Comparison of ENCODE assay signal across 14 cellular contexts in genomic region chr3:121642601-121643314, GRCh38. TPM values are rescaled to one million over a fixed set of nuclear protein-coding genes. Genes with fewer than 3 reads are reported as not detected.
"Had no signal": no experiment of that assay in that cellular context is flagged by ENCODE, and none has a peak within 500 bp of the region (broad histone marks: within the 10 kb centered on the region; RNA-seq: fewer than 3 reads in every experiment).

No MANE protein-coding gene starts in this region.

- H3K4me1 ChIP-seq: lower lobe of right lung, SJCRH30 had no signal

- H3K27ac ChIP-seq: adrenal gland, lower lobe of right lung, SJCRH30 had no signal

- H3K4me3 Mint-ChIP-seq: dendritic cell treated with granulocyte-macrophage colony-stimulating factor and Interleukin-4, amounts not matched to agents 40 ng/mL and 50 ng/mL, for 4 days; naive B cell; T-helper 2 cell treated with Interferon-gamma antibody and Interleukin-4, amounts not matched to agents 5 μg/mL and 100 μg/mL, for 36 hours; type B pancreatic cell had no signal

- H3K27me3 Mint-ChIP-seq: dendritic cell treated with granulocyte-macrophage colony-stimulating factor and Interleukin-4, amounts not matched to agents 40 ng/mL and 50 ng/mL, for 4 days; naive B cell; type B pancreatic cell had no signal

- H3K36me3 ChIP-seq: right atrium auricular region, SJCRH30 had no signal

- H3K4me3 ChIP-seq: adrenal gland, lower lobe of right lung, right atrium auricular region, SJCRH30 had no signal

- H3K9me3 Mint-ChIP-seq: dendritic cell treated with granulocyte-macrophage colony-stimulating factor and Interleukin-4, amounts not matched to agents 40 ng/mL and 50 ng/mL, for 4 days; naive B cell; T-helper 2 cell treated with Interferon-gamma antibody and Interleukin-4, amounts not matched to agents 5 μg/mL and 100 μg/mL, for 36 hours; type B pancreatic cell had no signal

- H3K9me3 ChIP-seq: adrenal gland, lower lobe of right lung, right atrium auricular region, SJCRH30 had no signal

- H3K27ac Mint-ChIP-seq: dendritic cell treated with granulocyte-macrophage colony-stimulating factor and Interleukin-4, amounts not matched to agents 40 ng/mL and 50 ng/mL, for 4 days; T-helper 2 cell treated with Interferon-gamma antibody and Interleukin-4, amounts not matched to agents 5 μg/mL and 100 μg/mL, for 36 hours; type B pancreatic cell had no signal

- ATAC-seq: activated CD4-positive, CD25-positive, alpha-beta regulatory T cell treated with anti-CD3 and anti-CD28 coated beads, Interleukin-2, amount 50 U/mL, for 24 hours; lower lobe of right lung had no signal

- H3K36me3 Mint-ChIP-seq: type B pancreatic cell had no signal

- H3K27me3 ChIP-seq: adrenal gland, right atrium auricular region, SJCRH30 had no signal

- DNase-seq: activated CD4-positive, alpha-beta T cell treated with anti-CD3 and anti-CD28 coated beads, Interleukin-2, amount 50 U/mL, for 48 hours; activated gamma-delta T cell; adrenal gland; hippocampal formation; lower lobe of right lung; naive B cell; SJCRH30; small intestine had no signal

RNA-seq across cellular contexts. Expression of gene FBXO40, which starts 49.6 kb away (rescaled TPM):
- total RNA-seq: epithelial cell of proximal tubule had no signal
